17 cellular contexts compared by ENCODE assay signal in genomic region chr15:49460411-49460941, GRCh38. TPM values are rescaled to one million over a fixed set of nuclear protein-coding genes. Genes with fewer than 3 reads are reported as not detected.
"Had no signal": no experiment of that assay in that cellular context is flagged by ENCODE, and none has a peak within 500 bp of the region (broad histone marks: within the 10 kb centered on the region; RNA-seq: fewer than 3 reads in every experiment).

No MANE protein-coding gene starts in this region.

- H3K4me3 ChIP-seq: cardiac muscle cell, mucosa of descending colon, psoas muscle, right lobe of liver, thoracic aorta had no signal

- H3K9me3 ChIP-seq: mucosa of descending colon, psoas muscle, right lobe of liver, thoracic aorta had no signal

- H3K27ac ChIP-seq: cardiac muscle cell, psoas muscle, right lobe of liver, thoracic aorta, WERI-Rb-1 had no signal

- ATAC-seq: activated CD8-positive, alpha-beta T cell treated with anti-CD3 and anti-CD28 coated beads for 36 hours; activated naive CD8-positive, alpha-beta T cell treated with anti-CD3 and anti-CD28 coated beads, Interleukin-2, amount 50 U/mL, for 24 hours; mucosa of descending colon; natural killer cell treated with Interleukin-12 subunit alpha and Interleukin-12 subunit beta and Interleukin-15 and Interleukin-18, amount 100 ng/mL, for 72 hours; psoas muscle; right lobe of liver; stimulated activated naive CD8-positive, alpha-beta T cell treated with anti-CD3 and anti-CD28 coated beads, Interleukin-15, Interleukin-2, amounts not matched to agents 100 U/mL and 50 U/mL, for 24 hours had no signal

- H3K27me3 ChIP-seq: cardiac muscle cell, right lobe of liver had no signal

- DNase-seq: activated CD4-positive, alpha-beta T cell treated with anti-CD3 and anti-CD28 coated beads for 4 hours; activated CD8-positive, alpha-beta memory T cell treated with anti-CD3 and anti-CD28 coated beads, Interleukin-2, amount 50 U/mL, for 48 hours; activated CD8-positive, alpha-beta T cell treated with anti-CD3 and anti-CD28 coated beads for 36 hours; activated naive CD4-positive, alpha-beta T cell; activated naive CD8-positive, alpha-beta T cell treated with anti-CD3 and anti-CD28 coated beads, Interleukin-2, amount 50 U/mL, for 24 hours; mucosa of descending colon; psoas muscle; right lobe of liver; stimulated activated CD4-positive, alpha-beta T cell treated with anti-CD3 and anti-CD28 coated beads, Interleukin-4, amount 100 ng/mL, for 1 hour; stimulated activated CD8-positive, alpha-beta memory T cell treated with anti-CD3 and anti-CD28 coated beads, Interleukin-4, amount 100 ng/mL, for 48 hours; stimulated activated naive CD8-positive, alpha-beta T cell treated with anti-CD3 and anti-CD28 coated beads, Interleukin-15, Interleukin-2, amounts not matched to agents 100 U/mL and 50 U/mL, for 24 hours; T-helper 1 cell; WERI-Rb-1 had no signal

- H3K36me3 ChIP-seq: cardiac muscle cell, right lobe of liver, thoracic aorta, WERI-Rb-1 had no signal

- H3K4me1 ChIP-seq: psoas muscle, right lobe of liver had no signal

RNA-seq across cellular contexts. Expression of gene FGF7, which starts 37.4 kb away (rescaled TPM):
- total RNA-seq: activated CD8-positive, alpha-beta T cell treated with anti-CD3 and anti-CD28 coated beads for 36 hours; lung microvascular endothelial cell; natural killer cell treated with Interleukin-12 subunit alpha and Interleukin-12 subunit beta and Interleukin-15 and Interleukin-18, amount 100 ng/mL, for 72 hours had no signal
